ENCODE assay signal across 10 cellular contexts in the genomic region with DNA sequence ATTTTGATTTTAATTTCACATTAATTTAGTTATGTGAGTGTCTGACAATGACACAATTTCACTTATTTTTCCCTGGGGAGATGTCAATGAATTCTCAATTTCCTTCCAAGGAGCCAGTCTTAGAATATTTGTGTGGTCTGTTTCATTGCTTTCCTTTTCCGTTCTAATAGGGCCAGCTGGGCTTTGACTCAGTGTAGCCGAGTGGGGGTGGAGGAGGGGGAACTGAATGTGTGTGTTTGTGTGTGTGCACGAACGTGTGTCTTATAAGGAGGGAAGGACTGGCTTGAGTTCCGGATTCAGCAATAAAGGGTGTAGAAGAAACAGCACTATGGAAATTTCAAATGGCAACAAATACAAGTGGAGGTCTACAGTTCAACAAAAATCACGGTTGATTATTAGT.
A peak's percentile ranks its signal among the peaks of the same experiment; 100 is the strongest.
DNase-seq lines count a peak whose midpoint lies in the region; ATAC-seq, FAIRE-seq and TF ChIP-seq lines count a peak whose summit lies in the region.
"Had no signal": no experiment of that assay in that cellular context is flagged by ENCODE, and none has a peak within 500 bp of the region (broad histone marks: within the 10 kb centered on the region; RNA-seq: fewer than 3 reads in every experiment).

No MANE protein-coding gene starts in this region.

- H3K27ac ChIP-seq in vagina, result no peak overlapping the region

- H3K4me1 ChIP-seq in vagina, result peaks cover 19% of the 10 kb centered on the region

- H3K27ac Mint-ChIP-seq in IgD-negative memory B cell (peak overlapping the region; percentile 17 to 79 (median 51)), glutamatergic neuron (ENCODE audit: unreplicated experiment) (peak overlapping the region; percentile 57)

- no peaks in the 10 kb centered on the region for H3K9me3 ChIP-seq in vagina
- H3K9me3 ChIP-seq: MG63 had no signal

- ATAC-seq in GM18868 (IDR thresholded peaks at IDR 0.05; ENCODE audit: unreplicated experiment) (peak; percentile 20), HG02588 (IDR thresholded peaks at IDR 0.05; ENCODE audit: unreplicated experiment) (peak; percentile 45)

- CTCF ChIA-PET in GM10248 (lab: Yijun Ruan, JAX), result interaction anchor here (0.9 kb wide), 1 partner anchor 9 kb away, joined by 3 read pairs; no protein-coding TSS in a partner anchor

- H3K9me3 Mint-ChIP-seq in IgD-negative memory B cell (peaks cover 1 to 4% (median 3%) of the 10 kb centered on the region in 3 donors), glutamatergic neuron (ENCODE audit: unreplicated experiment) (peaks cover 10% of the 10 kb centered on the region)

- POLR2A ChIA-PET in GM10248 (lab: Yijun Ruan, JAX), result no interaction called here

- H3K27me3 ChIP-seq in vagina, result no peaks in the 10 kb centered on the region
- H3K27me3 ChIP-seq: MG63 had no signal

- H3K27me3 Mint-ChIP-seq in IgD-negative memory B cell, result peaks cover 3% of the 10 kb centered on the region
- H3K27me3 Mint-ChIP-seq in glutamatergic neuron (ENCODE audit: unreplicated experiment), result peaks cover 4% of the 10 kb centered on the region
- H3K27me3 Mint-ChIP-seq: brain had no signal

- intact Hi-C loops in vagina (cut with DNase I), result no loop called here

- H3K4me3 Mint-ChIP-seq in IgD-negative memory B cell, result peak overlapping the region; percentile 35 to 93 (median 80)
- H3K4me3 Mint-ChIP-seq in glutamatergic neuron (ENCODE audit: unreplicated experiment), result no peak overlapping the region
- H3K4me3 Mint-ChIP-seq: brain had no signal

- no peaks in the 10 kb centered on the region for H3K36me3 Mint-ChIP-seq in IgD-negative memory B cell
- H3K36me3 Mint-ChIP-seq in glutamatergic neuron (ENCODE audit: unreplicated experiment), result no peaks in the 10 kb centered on the region
- H3K36me3 Mint-ChIP-seq: brain had no signal

- H3K4me1 Mint-ChIP-seq in IgD-negative memory B cell (peaks cover 43 to 48% (median 45%) of the 10 kb centered on the region in 3 donors), glutamatergic neuron (ENCODE audit: low read depth, unreplicated experiment) (peaks cover 35% of the 10 kb centered on the region)

- no peak for FAIRE-seq in urothelium cell line (lab: Jason Lieb, UNC)

- no peaks in the 10 kb centered on the region for H3K36me3 ChIP-seq in vagina
- H3K36me3 ChIP-seq: MG63 had no signal

- TF ChIP-seq CTCF in glutamatergic neuron (IDR thresholded peaks at IDR 0.05; ENCODE audit: partially characterized antibody, unreplicated experiment) (no peak), GM10248 (IDR thresholded peaks at IDR 0.05; ENCODE audit: control extremely low read depth, extremely low read depth, low read depth, missing control alignments) (no peak), vagina (IDR thresholded peaks at IDR 0.05) (no peak)

- DNase-seq in glutamatergic neuron (no peak), GM10248 (ENCODE audit: extremely low spot score) (no peak), NCI-H2171 treated with DMSO at 0.1 percent for 48 hours (lab: John Stamatoyannopoulos, UW) (no peak), urothelium cell line (ENCODE audit: low spot score) (no peak), vagina (ENCODE audit: extremely low spot score in 2 of 2) (no peak)

- no peak overlapping the region for H3K4me3 ChIP-seq in vagina
- H3K4me3 ChIP-seq: MG63 had no signal

- no peak for TF ChIP-seq POLR2A in vagina (IDR thresholded peaks at IDR 0.05)
